18 cellular contexts compared by ENCODE assay signal in the genomic region with DNA sequence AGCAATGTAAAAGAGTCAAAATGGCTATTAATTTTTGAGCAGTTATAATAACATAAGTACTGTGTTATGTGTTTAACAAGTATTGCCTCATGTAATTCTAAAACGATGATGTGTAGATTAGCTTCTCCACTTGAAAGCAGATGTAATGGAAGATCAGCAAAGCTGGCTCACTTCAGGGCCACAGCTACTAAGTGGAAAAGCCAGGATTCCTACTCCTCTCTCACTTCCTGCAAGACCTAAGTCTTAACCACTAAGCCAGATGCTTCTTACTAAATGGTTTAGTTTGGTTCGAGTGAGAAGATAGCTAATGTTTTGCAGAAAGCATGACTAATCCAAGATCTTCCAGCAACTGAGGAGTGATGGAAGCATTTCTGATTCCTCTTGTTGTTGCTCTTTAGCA. TPM values are rescaled to one million over a fixed set of nuclear protein-coding genes. Genes with fewer than 3 reads are reported as not detected.
DNase-seq lines count a peak whose midpoint lies in the region; ATAC-seq and TF ChIP-seq lines count a peak whose summit lies in the region.
"Had no signal": no experiment of that assay in that cellular context is flagged by ENCODE, and none has a peak within 500 bp of the region (broad histone marks: within the 10 kb centered on the region; RNA-seq: fewer than 3 reads in every experiment).

No MANE protein-coding gene starts in this region.

- H3K9me3 ChIP-seq in T-helper 17 cell (ENCODE audit: control insufficient read depth, low read length, poor library complexity, severe bottlenecking) = no peaks in the 10 kb centered on the region
- H3K9me3 ChIP-seq: tibial artery had no signal

- H3K27ac Mint-ChIP-seq in T-helper 17 cell = no peak overlapping the region
- H3K27ac Mint-ChIP-seq: CD8-positive, alpha-beta T cell; GM23338 had no signal

- no peaks in the 10 kb centered on the region for H3K36me3 Mint-ChIP-seq in T-helper 17 cell (ENCODE audit: low read depth)
- H3K36me3 Mint-ChIP-seq: CD8-positive, alpha-beta T cell had no signal

- peak; percentile 87 for DNase-seq in ELR (ENCODE audit: low read depth)
- peak; percentile 89 for DNase-seq in NCI-H82 (lab: John Stamatoyannopoulos, UW)
- peak; percentile 94 for DNase-seq in fibroblast of mammary gland (ENCODE audit: low read depth)
- peak; percentile 98 for DNase-seq in renal cortical epithelial cell (ENCODE audit: low read depth)
- DNase-seq in activated effector memory CD4-positive, alpha-beta T cell treated with Interleukin-2 at 50 U/mL for 16 hours = no peak
- DNase-seq in left lobe of liver (ENCODE audit: low spot score) = no peak
- no peak for DNase-seq in T-helper 17 cell
- DNase-seq: activated effector memory CD4-positive, alpha-beta T cell treated with anti-CD3 and anti-CD28 coated beads, Interleukin-2, amount 50 U/mL, for 16 hours; CD8-positive, alpha-beta T cell; effector CD4-positive, alpha-beta T cell; islet precursor cell; NCI-H446; posterior cingulate gyrus; tibial artery had no signal

- ATAC-seq in left lobe of liver (no peak), GM18498 (IDR thresholded peaks at IDR 0.05; ENCODE audit: unreplicated experiment) (no peak), T-helper 17 cell (no peak)
- ATAC-seq: CD8-positive, alpha-beta T cell; GM23338; K562 had no signal

- H3K4me3 ChIP-seq in fibroblast of mammary gland (ENCODE audit: control insufficient read depth, low read depth, low read length) = no peak overlapping the region
- H3K4me3 ChIP-seq: GM23338, K562, tibial artery had no signal

- TF ChIP-seq CTCF in fibroblast of mammary gland (conservative IDR thresholded peaks at IDR 0.05; ENCODE audit: control insufficient read depth, insufficient read depth, low read depth, low read length) = no peak

- peaks cover 49% of the 10 kb centered on the region for H3K27me3 Mint-ChIP-seq in T-helper 17 cell

- no peaks in the 10 kb centered on the region for H3K4me1 Mint-ChIP-seq in T-helper 17 cell

- no peak overlapping the region for H3K4me3 Mint-ChIP-seq in T-helper 17 cell
- H3K4me3 Mint-ChIP-seq: CD8-positive, alpha-beta T cell; GM23338 had no signal

RNA-seq across cellular contexts. Expression of gene TNC, which starts 15.7 kb away (rescaled TPM):
- total RNA-seq in renal cortical epithelial cell (215 and 425 TPM in 2 replicates), left lobe of liver (2.9 TPM), T-helper 17 cell (not detected)
- total RNA-seq: CD8-positive, alpha-beta T cell; OCI-LY7 had no signal

Comparison
In these comparisons a context has a peak if more than half of its experiments do, and no peak if none do; other contexts are left out.
1. DNase-seq: peak in ELR (single experiment), NCI-H82 (single experiment), fibroblast of mammary gland (single experiment) and renal cortical epithelial cell (single experiment); none in activated effector memory CD4-positive, alpha-beta T cell treated with Interleukin-2 at 50 U/mL for 16 hours (single experiment), left lobe of liver (single experiment) and T-helper 17 cell (0 of 3).
2. RNA of gene TNC, which starts 15.7 kb away (total RNA-seq): 215 to 425 TPM in renal cortical epithelial cell; 2.9 TPM in left lobe of liver (single experiment) and not detected in T-helper 17 cell; every median in the first group is over 10 times any median in the second.